ENCODE assay signal across 8 cellular contexts in genomic region chr12:111685811-111686573, GRCh38.
A peak's percentile ranks its signal among the peaks of the same experiment; 100 is the strongest.
DNase-seq lines count a peak whose midpoint lies in the region; ATAC-seq lines count a peak whose summit lies in the region.

TSS of gene ACAD10 (plus strand) at chr12:111686053. CDS start at chr12:111692710, 6,657 bp downstream.
TSS of gene BRAP (minus strand) at chr12:111685956. CDS start at chr12:111685792, 164 bp downstream.

- ATAC-seq in GM19043 (IDR thresholded peaks at IDR 0.05; ENCODE audit: low read depth, unreplicated experiment) (peak; percentile 90), HG03354 (IDR thresholded peaks at IDR 0.05; ENCODE audit: poor library complexity, severe bottlenecking, unreplicated experiment) (peak; percentile 87)
- ATAC-seq in activated CD4-positive, CD25-positive, alpha-beta regulatory T cell treated with anti-CD3 and anti-CD28 coated beads, Interleukin-2, amount 50 U/mL, for 24 hours, result peak; percentile 95 to 97

- DNase-seq in AG20443 (ENCODE audit: low spot score), result peak; percentile 100
- peak; percentile 80 for DNase-seq in NCI-H446 treated with DMSO at 0.1 percent for 48 hours (lab: John Stamatoyannopoulos, UW)
- peak; percentile 92 for DNase-seq in cerebellar cortex (ENCODE audit: low spot score)
- peak; percentile 92 for DNase-seq in iris pigment epithelial cell (ENCODE audit: low read depth)
- DNase-seq in stimulated activated CD4-positive, alpha-beta T cell treated with anti-CD3 and anti-CD28 coated beads, Interleukin-12 subunit alpha, Interleukin-12 subunit beta, amount 100 ng/mL, for 24 hours (ENCODE audit: low read depth in 2 of 2), result peak; percentile 87 to 88

Comparison
In these comparisons a context has a peak if more than half of its experiments do, and no peak if none do; other contexts are left out.
1. Peak in every context shown above with its lines: DNase-seq and ATAC-seq.